Comparison of ENCODE assay signal across 10 cellular contexts in genomic region chr17:2222301-2222700, GRCh38.
DNase-seq lines count a peak whose midpoint lies in the region; ATAC-seq and TF ChIP-seq lines count a peak whose summit lies in the region.
"Had no signal": no experiment of that assay in that cellular context is flagged by ENCODE, and none has a peak within 500 bp of the region (broad histone marks: within the 10 kb centered on the region; RNA-seq: fewer than 3 reads in every experiment).

No MANE protein-coding gene starts in this region.

- no peaks in the 10 kb centered on the region for H3K27me3 Mint-ChIP-seq in activated CD4-positive, alpha-beta memory T cell treated with anti-CD3 and anti-CD28 coated beads for 36 hours
- H3K27me3 Mint-ChIP-seq in activated CD4-positive, alpha-beta memory T cell treated with anti-CD3 and anti-CD28 coated beads, Interleukin-2, amount 10 ng/mL, durations not matched to agents 7 days and 5 days: peaks cover 3% of the 10 kb centered on the region

- peaks cover 31% of the 10 kb centered on the region for H3K79me2 ChIP-seq in hepatocyte

- H3K9me3 ChIP-seq in hepatocyte (ENCODE audit: low read depth) (no peaks in the 10 kb centered on the region), stomach (no peaks in the 10 kb centered on the region)
- H3K9me3 ChIP-seq: A549 had no signal

- WGBS in hepatocyte (ENCODE audit: low lambda C conversion rate, missing lambda C conversion rate): 70% methylated on average over 4 of the region's 5 CpGs
- 67 to 79% (median 75%) methylated on average over 4 to 5 of the region's 5 CpGs for WGBS in stomach, 5 donors

- H4K20me1 ChIP-seq in hepatocyte (ENCODE audit: insufficient read depth, poor library complexity, severe bottlenecking): no peaks in the 10 kb centered on the region

- H3K27me3 ChIP-seq in hepatocyte (no peaks in the 10 kb centered on the region), stomach (no peaks in the 10 kb centered on the region)

- POLR2A ChIA-PET in activated CD4-positive, alpha-beta memory T cell treated with anti-CD3 and anti-CD28 coated beads for 36 hours (lab: Charles Lee): interaction anchor here (1.2 to 1.5 kb wide), 3 partner anchors 27 to 114 kb away, joined by 3 to 7 read pairs (median 3); partner anchors contain the start of gene TSR1
- POLR2A ChIA-PET in activated CD4-positive, alpha-beta memory T cell treated with anti-CD3 and anti-CD28 coated beads, Interleukin-2, amount 10 ng/mL, durations not matched to agents 7 days and 5 days (lab: Charles Lee): interaction anchor here (0.7 to 1.7 kb wide), 5 partner anchors 8 to 135 kb away, joined by 3 to 5 read pairs (median 4); no protein-coding TSS in a partner anchor

- H2AFZ ChIP-seq in hepatocyte: no peak overlapping the region

- H3K4me3 Mint-ChIP-seq in activated CD4-positive, alpha-beta memory T cell treated with anti-CD3 and anti-CD28 coated beads for 36 hours: no peak overlapping the region
- H3K4me3 Mint-ChIP-seq in activated CD4-positive, alpha-beta memory T cell treated with anti-CD3 and anti-CD28 coated beads, Interleukin-2, amount 10 ng/mL, durations not matched to agents 7 days and 5 days: no peak overlapping the region

- CTCF ChIA-PET in activated CD4-positive, alpha-beta memory T cell treated with anti-CD3 and anti-CD28 coated beads for 36 hours (lab: Charles Lee): interaction anchor here (0.7 to 3.4 kb wide), 13 partner anchors 16 to 181 kb away, joined by 3 to 38 read pairs (median 4); partner anchors contain the start of genes HIC1 and OVCA2
- CTCF ChIA-PET in activated CD4-positive, alpha-beta memory T cell treated with anti-CD3 and anti-CD28 coated beads, Interleukin-2, amount 10 ng/mL, durations not matched to agents 7 days and 5 days (lab: Charles Lee): no interaction called here

- TF ChIP-seq POLR2A in stomach (IDR thresholded peaks at IDR 0.05): no peak

- no peak for TF ChIP-seq EP300 in stomach (IDR thresholded peaks at IDR 0.05)

- no peak overlapping the region for H3K4me3 ChIP-seq in hepatocyte
- no peak overlapping the region for H3K4me3 ChIP-seq in stomach
- H3K4me3 ChIP-seq: A549 had no signal

- peak overlapping the region; percentile 50 for H3K27ac Mint-ChIP-seq in activated CD4-positive, alpha-beta memory T cell treated with anti-CD3 and anti-CD28 coated beads for 36 hours
- H3K27ac Mint-ChIP-seq in activated CD4-positive, alpha-beta memory T cell treated with anti-CD3 and anti-CD28 coated beads, Interleukin-2, amount 10 ng/mL, durations not matched to agents 7 days and 5 days: no peak overlapping the region

- TF ChIP-seq CTCF in hepatocyte (IDR thresholded peaks at IDR 0.05; ENCODE audit: poor library complexity) (no peak), stomach (IDR thresholded peaks at IDR 0.05) (no peak)

- H3K9me2 ChIP-seq in hepatocyte (replicated peaks; ENCODE audit: insufficient read depth): no peaks in the 10 kb centered on the region

- H3K36me3 Mint-ChIP-seq in activated CD4-positive, alpha-beta memory T cell treated with anti-CD3 and anti-CD28 coated beads for 36 hours: peaks cover 7% of the 10 kb centered on the region
- peaks cover 16% of the 10 kb centered on the region for H3K36me3 Mint-ChIP-seq in activated CD4-positive, alpha-beta memory T cell treated with anti-CD3 and anti-CD28 coated beads, Interleukin-2, amount 10 ng/mL, durations not matched to agents 7 days and 5 days (ENCODE audit: low read depth)

- no peak for DNase-seq in activated CD4-positive, alpha-beta memory T cell treated with anti-CD3 and anti-CD28 coated beads for 36 hours
- no peak for DNase-seq in activated CD4-positive, alpha-beta memory T cell treated with anti-CD3 and anti-CD28 coated beads, Interleukin-2, amount 10 ng/mL, durations not matched to agents 7 days and 5 days
- peak; percentile 64 for DNase-seq in amniotic epithelial cell (ENCODE audit: low read depth)
- DNase-seq in hepatocyte (ENCODE audit: low spot score): no peak
- DNase-seq in stomach: no peak
- no peak for DNase-seq in GM19238 (ENCODE audit: insufficient read length, low spot score)
- DNase-seq: dermis blood vessel endothelial cell had no signal

- H3K36me3 ChIP-seq in hepatocyte (replicated peaks; ENCODE audit: insufficient read depth, low read depth) (no peaks in the 10 kb centered on the region), stomach (peaks cover 0 to 25% (median 14%) of the 10 kb centered on the region in 4 donors)

- ATAC-seq in GM18517 (IDR thresholded peaks at IDR 0.05; ENCODE audit: unreplicated experiment): no peak
- no peak for ATAC-seq in HG03039 (IDR thresholded peaks at IDR 0.05; ENCODE audit: unreplicated experiment)
- ATAC-seq: A549 had no signal

- H3K4me2 ChIP-seq in hepatocyte: no peak overlapping the region
- H3K4me2 ChIP-seq: A549 had no signal

- H3K27ac ChIP-seq in hepatocyte (peak overlapping the region; percentile 59), stomach (peak overlapping the region in 3 of 5 donors; percentile 9 to 70 (median 58))
- H3K27ac ChIP-seq: A549 had no signal

- intact Hi-C loops in activated CD4-positive, alpha-beta memory T cell treated with anti-CD3 and anti-CD28 coated beads for 36 hours (cut with micrococcal nuclease): loop anchor here (2.0 to 5.0 kb wide), 3 partner anchors 18 to 135 kb away; no protein-coding TSS in a partner anchor
- intact Hi-C loops in stomach (cut with DNase I; ENCODE audit: low total_unique reads): no loop called here

- peaks cover 14% of the 10 kb centered on the region for H3K4me1 ChIP-seq in hepatocyte (ENCODE audit: insufficient read depth)
- peaks cover 11 to 20% (median 16%) of the 10 kb centered on the region in 4 donors for H3K4me1 ChIP-seq in stomach
- H3K4me1 ChIP-seq: A549 had no signal

- H3K4me1 Mint-ChIP-seq in activated CD4-positive, alpha-beta memory T cell treated with anti-CD3 and anti-CD28 coated beads for 36 hours (ENCODE audit: low read depth): peaks cover 37% of the 10 kb centered on the region
- H3K4me1 Mint-ChIP-seq in activated CD4-positive, alpha-beta memory T cell treated with anti-CD3 and anti-CD28 coated beads, Interleukin-2, amount 10 ng/mL, durations not matched to agents 7 days and 5 days: peaks cover 44% of the 10 kb centered on the region

- H3K9me3 Mint-ChIP-seq in activated CD4-positive, alpha-beta memory T cell treated with anti-CD3 and anti-CD28 coated beads for 36 hours: no peaks in the 10 kb centered on the region
- H3K9me3 Mint-ChIP-seq in activated CD4-positive, alpha-beta memory T cell treated with anti-CD3 and anti-CD28 coated beads, Interleukin-2, amount 10 ng/mL, durations not matched to agents 7 days and 5 days: no peaks in the 10 kb centered on the region
